In the genomic region with DNA sequence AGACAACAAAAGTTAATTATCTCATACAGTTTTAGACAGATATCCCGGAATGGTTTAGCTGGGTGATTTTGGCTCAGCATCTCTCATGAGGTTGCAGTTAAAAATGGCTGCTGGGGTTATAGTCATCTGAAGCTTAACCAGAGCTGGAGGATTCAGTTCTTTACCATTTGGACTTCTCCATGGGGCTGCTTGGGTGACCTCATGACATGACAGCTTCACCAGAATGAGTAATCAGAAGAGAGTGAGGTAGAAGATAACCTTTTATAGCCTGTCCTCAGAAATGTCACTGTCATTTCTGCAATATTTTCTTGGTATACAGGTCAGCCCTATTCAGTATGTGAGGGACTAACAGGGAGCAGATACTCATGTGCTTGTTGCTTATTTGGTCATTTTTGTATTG, we compare ENCODE assay signal across 31 cellular contexts. TPM values are rescaled to one million over a fixed set of nuclear protein-coding genes. Genes with fewer than 3 reads are reported as not detected.
A peak's percentile ranks its signal among the peaks of the same experiment; 100 is the strongest.
DNase-seq lines count a peak whose midpoint lies in the region; ATAC-seq, FAIRE-seq and TF ChIP-seq lines count a peak whose summit lies in the region.
"Had no signal": no experiment of that assay in that cellular context is flagged by ENCODE, and none has a peak within 500 bp of the region (broad histone marks: within the 10 kb centered on the region; RNA-seq: fewer than 3 reads in every experiment).

No MANE protein-coding gene starts in this region.

- no peaks in the 10 kb centered on the region for H3K27me3 Mint-ChIP-seq in activated T-cell treated with anti-CD3 and anti-CD28 coated beads, Interleukin-2, amount 50 U/mL, for 4 hours (ENCODE audit: low read depth)
- H3K27me3 Mint-ChIP-seq in stimulated activated memory B cell treated with anti-CD40 and anti-IgM and Interleukin-4, amounts not matched to agents 10 μg/mL and 1 μg/mL and 100 μg/mL, for 72 hours, result no peaks in the 10 kb centered on the region
- H3K27me3 Mint-ChIP-seq: activated naive CD8-positive, alpha-beta T cell; effector memory CD8-positive, alpha-beta T cell had no signal

- no peak for TF ChIP-seq RAD21 in GM12878 (IDR thresholded peaks at IDR 0.05; ENCODE audit: insufficient read depth, low read depth, low read length)

- SMC1A ChIA-PET in GM12878 (lab: Charles Lee; ENCODE audit: uncharacterized antibody, unreplicated experiment), result interaction anchor here (0.7 to 3.2 kb wide), 7 partner anchors 9 to 1000 kb away, joined by 3 to 14 read pairs (median 4); no protein-coding TSS in a partner anchor

- H3K36me3 Mint-ChIP-seq in activated T-cell treated with anti-CD3 and anti-CD28 coated beads, Interleukin-2, amount 50 U/mL, for 4 hours (ENCODE audit: insufficient read depth), result peaks cover 32% of the 10 kb centered on the region
- peaks cover 46% of the 10 kb centered on the region for H3K36me3 Mint-ChIP-seq in stimulated activated memory B cell treated with anti-CD40 and anti-IgM and Interleukin-4, amounts not matched to agents 10 μg/mL and 1 μg/mL and 100 μg/mL, for 72 hours

- no TSS peak for BruUV-seq in Panc1 (replicated peaks; lab: Mats Ljungman, UMichigan)
- no TSS peak for BruUV-seq in GM12878 (replicated peaks; lab: Mats Ljungman, UMichigan)

- peak; percentile 60 to 66 for ATAC-seq in activated T-cell treated with anti-CD3 and anti-CD28 coated beads, Interleukin-2, amount 50 U/mL, for 4 hours
- ATAC-seq in Panc1 (0 out of 2 replicates have a peak, but pooled peaks have one; percentile 26), GM12878 (peak; percentile 40), GM19455 (IDR thresholded peaks at IDR 0.05; ENCODE audit: unreplicated experiment) (no peak)
- peak; percentile 27 for ATAC-seq in stimulated activated memory B cell treated with anti-CD40 and anti-IgM and Interleukin-4, amounts not matched to agents 10 μg/mL and 1 μg/mL and 100 μg/mL, for 72 hours
- ATAC-seq: effector memory CD8-positive, alpha-beta T cell; foreskin keratinocyte; HCT116; mucosa of descending colon; pancreas had no signal

- WGBS in GM12878 (ENCODE audit: insufficient coverage, insufficient replicate concordance, low lambda C conversion rate, missing lambda C conversion rate), result 100% methylated on average over 1 of the region's 1 CpG

- in situ Hi-C loops in Panc1 (cut with HindIII; ENCODE audit: low pct_unique_long_range_greater_than_20kb, low sequenced_read_pairs) (no loop called here), GM12878 (cut with MboI) (no loop called here)

- intact Hi-C loops in Panc1 (cut with micrococcal nuclease; ENCODE audit: unreplicated experiment), result no loop called here
- intact Hi-C loops in GM12878 (cut with micrococcal nuclease; ENCODE audit: unreplicated experiment), result no loop called here

- no peaks in the 10 kb centered on the region for H3K27me3 ChIP-seq in Panc1 (ENCODE audit: control insufficient read depth, insufficient read depth, low read length)
- H3K27me3 ChIP-seq in GM12878 (replicated peaks in 1 of 2; ENCODE audit: control insufficient read depth in 2 of 2, insufficient read depth in 2 of 2, low read length in 1 of 2), result no peaks in the 10 kb centered on the region
- H3K27me3 ChIP-seq: BE2C, foreskin keratinocyte, heart left ventricle, pancreas, upper lobe of left lung had no signal

- H2AFZ ChIP-seq in GM12878 (ENCODE audit: control insufficient read depth, low read depth, low read length), result no peak overlapping the region

- peaks cover 90% of the 10 kb centered on the region for H3K36me3 ChIP-seq in Panc1 (ENCODE audit: control insufficient read depth, insufficient read depth, low read length)
- H3K36me3 ChIP-seq in GM12878 (ENCODE audit: control insufficient read depth in 2 of 2, insufficient read depth in 2 of 2, low read length in 1 of 2), result peaks cover 6 to 41% of the 10 kb centered on the region in 2 experiments

- no peaks in the 10 kb centered on the region for H3K9me3 ChIP-seq in Panc1 (ENCODE audit: control insufficient read depth, insufficient read depth, low read depth, low read length)
- no peaks in the 10 kb centered on the region for H3K9me3 ChIP-seq in GM12878 (replicated peaks; ENCODE audit: control insufficient read depth, insufficient read depth, low read length)
- H3K9me3 ChIP-seq: BE2C, Caco-2, heart left ventricle, mucosa of descending colon, pancreas, upper lobe of left lung had no signal

- DNase-seq in activated T-cell treated with anti-CD3 and anti-CD28 coated beads, Interleukin-2, amount 50 U/mL, for 4 hours, result no peak
- DNase-seq in activated T-cell treated with anti-CD3 and anti-CD28 coated beads, Interleukin-2, amount 50 U/mL, for 1 hour, result no peak
- DNase-seq in Panc1 (ENCODE audit: low read depth, low spot score) (no peak), GM12878 (ENCODE audit: low read depth, low spot score) (no peak), iPS-NIHi11 (ENCODE audit: low spot score) (no peak), GF-D8 (lab: John Stamatoyannopoulos, UW) (no peak)
- DNase-seq: activated T-cell treated with anti-CD3 and anti-CD28 coated beads, Interleukin-2, amount 50 U/mL, for 48 hours; BE2C; Caco-2; caudate nucleus; cortex of kidney; effector memory CD8-positive, alpha-beta T cell; foreskin keratinocyte; heart left ventricle; Karpas-422; mucosa of descending colon; MV-4-11; NCI-H524 treated with DMSO at 0.1 percent for 48 hours; nephron progenitor cell; pancreas; SIG-M5; stimulated activated CD4-positive, alpha-beta T cell treated with anti-CD3 and anti-CD28 coated beads, Interleukin-2, amount 100 ng/mL, for 24 hours; T-helper 9 cell; upper lobe of left lung; WERI-Rb-1 had no signal

- no peak for TF ChIP-seq EP300 in GM12878 (IDR thresholded peaks at IDR 0.05; ENCODE audit: borderline replicate concordance in 1 of 2, control insufficient read depth in 1 of 2, low read depth in 2 of 2, low read length in 2 of 2)

- no peak overlapping the region for H3K4me2 ChIP-seq in GM12878 (ENCODE audit: control insufficient read depth, insufficient read depth)
- H3K4me2 ChIP-seq: smooth muscle cell had no signal

- RAD21 ChIA-PET in GM12878 (lab: Charles Lee; ENCODE audit: unreplicated experiment), result interaction anchor here (1.1 kb wide), 1 partner anchor 29 kb away, joined by 3 read pairs; no protein-coding TSS in a partner anchor

- H3K27ac Mint-ChIP-seq in stimulated activated memory B cell treated with anti-CD40 and anti-IgM and Interleukin-4, amounts not matched to agents 10 μg/mL and 1 μg/mL and 100 μg/mL, for 72 hours, result no peak overlapping the region
- H3K27ac Mint-ChIP-seq: activated naive CD8-positive, alpha-beta T cell; effector memory CD8-positive, alpha-beta T cell; nephron progenitor cell had no signal

- H3K4me3 Mint-ChIP-seq in activated T-cell treated with anti-CD3 and anti-CD28 coated beads, Interleukin-2, amount 50 U/mL, for 4 hours, result no peak overlapping the region
- H3K4me3 Mint-ChIP-seq in stimulated activated memory B cell treated with anti-CD40 and anti-IgM and Interleukin-4, amounts not matched to agents 10 μg/mL and 1 μg/mL and 100 μg/mL, for 72 hours, result no peak overlapping the region
- H3K4me3 Mint-ChIP-seq: activated naive CD8-positive, alpha-beta T cell; effector memory CD8-positive, alpha-beta T cell; nephron progenitor cell had no signal

- no peaks in the 10 kb centered on the region for H3K4me1 Mint-ChIP-seq in activated T-cell treated with anti-CD3 and anti-CD28 coated beads, Interleukin-2, amount 50 U/mL, for 4 hours (ENCODE audit: low read depth)
- no peaks in the 10 kb centered on the region for H3K4me1 Mint-ChIP-seq in stimulated activated memory B cell treated with anti-CD40 and anti-IgM and Interleukin-4, amounts not matched to agents 10 μg/mL and 1 μg/mL and 100 μg/mL, for 72 hours

- no peak for FAIRE-seq in GM12878 (lab: Jason Lieb, UNC)
- FAIRE-seq: pancreas had no signal

- H3K4me3 ChIP-seq in Panc1 (ENCODE audit: low read depth in 2 of 2, low read length in 2 of 2) (no peak overlapping the region), GM12878 (no peak overlapping the region)
- H3K4me3 ChIP-seq: heart left ventricle, lung, mucosa of descending colon, pancreas, smooth muscle cell, upper lobe of left lung had no signal

- no peaks in the 10 kb centered on the region for H4K20me1 ChIP-seq in GM12878 (ENCODE audit: control insufficient read depth, insufficient read depth)

- TF ChIP-seq POLR2A in GM12878 (IDR thresholded peaks at IDR 0.05; ENCODE audit: low read depth, low read length), result no peak

- TF ChIP-seq CTCF in Panc1 (IDR thresholded peaks at IDR 0.05) (no peak), GM12878 (IDR thresholded peaks at IDR 0.05 in 2 of 3, conservative IDR thresholded peaks at IDR 0.05 in 1 of 3; ENCODE audit: control insufficient read depth in 2 of 3, extremely low read depth in 1 of 3, insufficient read depth in 1 of 3, low read depth in 3 of 3, low read length in 3 of 3) (no peak)

- H3K4me1 ChIP-seq in Panc1 (ENCODE audit: control insufficient read depth, insufficient read depth, low read length), result no peaks in the 10 kb centered on the region
- H3K4me1 ChIP-seq in GM12878 (ENCODE audit: control insufficient read depth, insufficient read depth, low read length), result no peaks in the 10 kb centered on the region
- H3K4me1 ChIP-seq: BE2C, foreskin keratinocyte, upper lobe of left lung had no signal

- POLR2A ChIA-PET in Panc1 (lab: Charles Lee), result no interaction called here
- POLR2A ChIA-PET in GM12878 (lab: Charles Lee), result interaction anchor here (0.9 to 1.3 kb wide), 2 partner anchors 14 to 31 kb away, joined by 3 to 4 read pairs; a partner anchor contains a TSS

- CTCF ChIA-PET in Panc1 (lab: Charles Lee) (no interaction called here), GM12878 (lab: Yijun Ruan, JAX) (interaction anchor here (1.2 to 1.6 kb wide), 6 partner anchors 20 to 283 kb away, joined by 3 to 4 read pairs (median 4); no protein-coding TSS in a partner anchor)

- H3K9ac ChIP-seq in GM12878 (ENCODE audit: control insufficient read depth, insufficient read depth, low read length), result no peak overlapping the region

- H3K79me2 ChIP-seq in GM12878 (ENCODE audit: control insufficient read depth, insufficient read depth, low read length), result no peaks in the 10 kb centered on the region

- no peaks in the 10 kb centered on the region for H3K9me3 Mint-ChIP-seq in activated T-cell treated with anti-CD3 and anti-CD28 coated beads, Interleukin-2, amount 50 U/mL, for 4 hours
- no peaks in the 10 kb centered on the region for H3K9me3 Mint-ChIP-seq in stimulated activated memory B cell treated with anti-CD40 and anti-IgM and Interleukin-4, amounts not matched to agents 10 μg/mL and 1 μg/mL and 100 μg/mL, for 72 hours
- H3K9me3 Mint-ChIP-seq: effector memory CD8-positive, alpha-beta T cell; nephron progenitor cell had no signal

- no peak overlapping the region for H3K27ac ChIP-seq in Panc1 (ENCODE audit: low read length)
- no peak overlapping the region for H3K27ac ChIP-seq in GM12878 (ENCODE audit: control insufficient read depth, insufficient read depth)
- H3K27ac ChIP-seq: foreskin keratinocyte, heart left ventricle, pancreas, upper lobe of left lung, WERI-Rb-1 had no signal

RNA-seq across cellular contexts. Expression of a gene that starts 30.9 kb away (rescaled TPM):
- 10 to 100 TPM; 47.0 to 49.2 (median 47.4) TPM for total RNA-seq in activated T-cell treated with anti-CD3 and anti-CD28 coated beads, Interleukin-2, amount 50 U/mL, for 4 hours
- total RNA-seq in Panc1 (2021; ENCODE audit: unreplicated experiment) (159 TPM), GM12878 (2014; rRNA removed) (42.7 and 45.1 TPM in 2 replicates), GM12878 (2014; rRNA removed; fragmentation: Illumina TruSeq; extraction: Trizol) (52.2 and 53.8 TPM in 2 replicates), GM12878 (2021) (56.0 and 57.5 TPM in 2 replicates)
- 158 TPM for polyA plus RNA-seq in Panc1 (2012; ENCODE audit: insufficient read length)
- total RNA-seq in GM12878 (2013; cell fraction: nucleolus; rRNA removed), result 113 and 121 TPM in 2 replicates
- polyA plus RNA-seq in GM12878 (2011; ENCODE audit: low read depth), result 50.8 TPM
- polyA plus RNA-seq in GM12878 (2011; rRNA removed) (58.5 and 62.4 TPM in 2 replicates), GM12878 (2014; fragmentation: Illumina TruSeq; extraction: Trizol) (103 and 104 TPM in 2 replicates), GM12878 (2014; fragmentation: Nextera tagmentation; extraction: Ambion mirVana) (10 to 100 TPM; 29.3 to 47.6 TPM), GM12878 (2014; rRNA removed) (48.8 and 57.8 TPM in 2 replicates), GM12878 (2016; fragmentation: Nextera tagmentation; extraction: Ambion mirVana) (100 to 1,000 TPM; 115 to 126 TPM)
- 65.3 and 76.5 TPM in 2 replicates for polyA plus RNA-seq in GM12878 (2011; cell fraction: cytosol; rRNA removed)
- 77.0 and 90.0 TPM in 2 replicates for polyA plus RNA-seq in GM12878 (2011; cell fraction: nucleus; rRNA removed)
- polyA plus RNA-seq in GM12878 (2012), result 63.7 and 79.9 TPM in 2 replicates
- 38.0 and 43.3 TPM in 2 replicates for polyA minus RNA-seq in GM12878 (2011; rRNA and poly(A)+ RNA removed)
- 22.5 and 26.2 TPM in 2 replicates for polyA minus RNA-seq in GM12878 (2011; cell fraction: cytosol; rRNA and poly(A)+ RNA removed)
- 52.3 and 74.4 TPM in 2 replicates for polyA minus RNA-seq in GM12878 (2011; cell fraction: nucleus; rRNA and poly(A)+ RNA removed)
